ENCODE assay signal across 10 cellular contexts in the genomic region with DNA sequence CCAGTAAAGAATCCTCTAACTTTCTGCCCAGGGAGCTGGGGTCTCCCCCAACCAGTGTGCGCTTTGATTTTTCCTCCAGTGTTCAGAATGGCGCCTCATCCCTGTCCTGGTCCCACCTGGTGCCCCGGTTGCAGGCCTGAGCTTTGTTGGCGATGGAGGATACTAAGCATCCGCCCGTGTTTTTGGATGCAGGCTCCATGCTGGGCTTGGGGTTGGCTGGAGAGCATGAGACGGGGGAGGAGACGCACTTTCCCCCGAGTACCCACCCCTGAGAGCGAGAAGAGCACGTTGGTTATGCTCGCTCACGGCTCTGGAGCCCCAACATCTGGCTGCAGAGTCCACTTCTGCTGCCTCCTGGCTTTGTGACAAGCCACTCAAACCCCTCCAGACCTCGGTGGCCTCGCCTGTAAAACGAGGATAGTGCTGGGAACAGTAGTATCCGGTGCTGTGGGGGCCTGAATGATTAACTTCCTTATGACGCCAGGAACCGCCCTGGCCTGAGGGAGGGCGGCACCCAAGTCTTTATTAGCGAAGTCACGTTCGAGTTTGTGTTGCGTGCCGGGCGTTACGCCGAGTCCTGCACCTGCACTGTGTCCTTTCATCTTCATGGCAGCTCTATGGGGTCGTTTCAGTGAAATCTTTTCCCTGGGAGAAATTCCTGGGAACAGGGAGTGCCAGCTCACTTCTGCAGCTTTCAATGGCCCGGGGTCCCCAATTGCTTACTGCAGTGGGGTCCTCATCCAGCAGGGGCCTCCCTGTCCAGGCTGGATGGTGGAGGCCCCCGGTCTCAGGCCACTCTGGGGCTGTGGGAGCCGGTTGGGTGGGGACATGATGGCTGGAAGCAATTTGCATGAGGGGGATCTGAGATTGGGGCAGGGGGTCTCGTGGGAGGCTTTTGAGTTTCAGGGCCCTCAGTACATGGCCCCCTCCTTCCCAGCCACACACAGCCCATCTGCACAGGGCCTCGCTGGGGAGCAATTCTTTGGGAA. TPM values are rescaled to one million over a fixed set of nuclear protein-coding genes. Genes with fewer than 3 reads are reported as not detected.
DNase-seq lines count a peak whose midpoint lies in the region; ATAC-seq and TF ChIP-seq lines count a peak whose summit lies in the region.
"Had no signal": no experiment of that assay in that cellular context is flagged by ENCODE, and none has a peak within 500 bp of the region (broad histone marks: within the 10 kb centered on the region; RNA-seq: fewer than 3 reads in every experiment).

No MANE protein-coding gene starts in this region.

- DNase-seq in COLO668 (lab: John Stamatoyannopoulos, UW; ENCODE audit: unreplicated experiment) (peak; percentile 12), OCI-M1 (lab: John Stamatoyannopoulos, UW) (peak; percentile 93), fibroblast of villous mesenchyme (ENCODE audit: low read depth) (peak; percentile 76), omental fat pad (ENCODE audit: low spot score) (peak; percentile 28), NCI-H526 treated with DMSO at 0.1 percent for 48 hours (lab: John Stamatoyannopoulos, UW) (no peak), T-cell (no peak)

- H3K9me3 Mint-ChIP-seq in T-cell: no peaks in the 10 kb centered on the region

- H3K4me3 ChIP-seq in fibroblast of villous mesenchyme (ENCODE audit: low read depth, low read length): no peak overlapping the region
- H3K4me3 ChIP-seq: coronary artery had no signal

- TF ChIP-seq CTCF in fibroblast of villous mesenchyme (IDR thresholded peaks at IDR 0.05; ENCODE audit: insufficient read depth, low read depth, low read length): peak; percentile 2
- no peak for TF ChIP-seq CTCF in omental fat pad (IDR thresholded peaks at IDR 0.05)

- H3K4me3 Mint-ChIP-seq in T-cell: no peak overlapping the region

- ATAC-seq in omental fat pad (ENCODE audit: low FRiP score) (peak; percentile 73), HG02642 (IDR thresholded peaks at IDR 0.05; ENCODE audit: poor library complexity, unreplicated experiment) (no peak), GM18907 (IDR thresholded peaks at IDR 0.05; ENCODE audit: unreplicated experiment) (no peak), T-cell (replicated peaks in 1 of 4) (no peak)

- CTCF ChIA-PET in T-cell (lab: Charles Lee): no interaction called here

- peaks cover 0 to 5% of the 10 kb centered on the region in 2 donors for H3K27me3 Mint-ChIP-seq in T-cell

- peaks cover 3 to 10% (median 5%) of the 10 kb centered on the region in 3 donors for H3K4me1 Mint-ChIP-seq in T-cell

- H3K36me3 Mint-ChIP-seq in T-cell: no peaks in the 10 kb centered on the region

- POLR2A ChIA-PET in T-cell (lab: Charles Lee): no interaction called here

- no peak overlapping the region for H3K27ac Mint-ChIP-seq in T-cell

RNA-seq across cellular contexts. Expression of gene MRGPRD, which starts 25.5 kb away (rescaled TPM):
- total RNA-seq in fibroblast of villous mesenchyme (not detected in 2 replicates), omental fat pad (not detected), T-cell (not detected)
- total RNA-seq: Caco-2 had no signal

RNA-seq across cellular contexts. Expression of gene IGHMBP2, which starts 51.6 kb away (rescaled TPM):
- total RNA-seq in fibroblast of villous mesenchyme: 9.9 and 14.2 TPM in 2 replicates
- 10 to 100 TPM in 3 of 4 donors, 1 to 10 TPM in 1; 8.7 to 23.4 (median 13.8) TPM for total RNA-seq in omental fat pad
- 10 to 100 TPM; 33.5 to 59.8 (median 37.0) TPM for total RNA-seq in T-cell

RNA-seq across cellular contexts. Expression of gene MRPL21, which starts 51.6 kb away (rescaled TPM):
- total RNA-seq in fibroblast of villous mesenchyme (43.5 and 47.1 TPM in 2 replicates), omental fat pad (10 to 100 TPM; 31.8 to 57.5 (median 39.1) TPM), T-cell (10 to 100 TPM; 34.0 to 36.9 (median 35.3) TPM)

RNA-seq across cellular contexts. Expression of gene MRGPRF, which starts 57.8 kb away (rescaled TPM):
- total RNA-seq in fibroblast of villous mesenchyme (52.8 and 61.3 TPM in 2 replicates), omental fat pad (10 to 100 TPM; 27.8 to 59.4 (median 54.5) TPM), T-cell (not detected)

Comparison
In these comparisons a context has a peak if more than half of its experiments do, and no peak if none do; other contexts are left out.
1. DNase-seq: peak in COLO668 (single experiment), OCI-M1 (single experiment), fibroblast of villous mesenchyme (single experiment) and omental fat pad (single experiment); none in NCI-H526 treated with DMSO at 0.1 percent for 48 hours (single experiment) and T-cell (0 of 34).